ENCODE assay signal across 9 cellular contexts in the genomic region with DNA sequence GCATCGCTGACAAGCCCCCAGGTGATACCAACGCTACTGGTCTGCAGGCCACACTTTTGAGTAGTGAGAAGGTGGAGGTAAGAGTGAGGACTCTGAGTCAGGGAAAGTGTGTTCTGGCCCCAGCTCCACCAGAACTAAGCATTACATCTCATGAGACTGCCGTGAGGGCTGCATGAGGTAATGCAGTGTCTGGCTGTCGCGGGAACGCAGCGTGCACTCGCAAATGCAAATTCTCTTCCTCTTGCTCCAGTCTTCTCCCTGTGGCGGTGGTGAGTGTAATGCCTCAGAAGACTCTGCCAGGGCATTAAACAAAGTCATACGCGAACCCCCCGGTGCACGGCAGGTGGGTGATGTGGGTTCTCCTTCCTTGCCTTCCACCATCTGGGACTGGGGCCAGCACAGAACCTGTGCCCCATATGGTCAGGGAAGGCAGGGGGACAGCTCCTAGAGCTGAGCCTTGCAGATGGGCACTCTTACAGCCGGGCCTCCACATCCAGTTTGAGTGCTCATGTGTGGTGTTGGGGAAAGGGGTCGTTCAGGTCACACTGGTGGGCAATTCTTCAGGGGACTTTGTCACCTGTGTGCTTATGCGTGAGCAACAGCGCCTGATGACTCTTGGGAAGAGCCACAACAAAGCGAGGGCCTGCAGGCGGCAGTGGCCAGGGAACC.
A peak's percentile ranks its signal among the peaks of the same experiment; 100 is the strongest.
DNase-seq lines count a peak whose midpoint lies in the region; ATAC-seq and TF ChIP-seq lines count a peak whose summit lies in the region.
"Had no signal": no experiment of that assay in that cellular context is flagged by ENCODE, and none has a peak within 500 bp of the region (broad histone marks: within the 10 kb centered on the region; RNA-seq: fewer than 3 reads in every experiment).

No MANE protein-coding gene starts in this region.

- H4K5ac ChIP-seq in mesendoderm (ENCODE audit: low read length), result no peak overlapping the region

- intact Hi-C loops in gastrocnemius medialis (cut with DNase I; ENCODE audit: low total_unique reads), result no loop called here

- no peak for TF ChIP-seq POLR2A in gastrocnemius medialis (IDR thresholded peaks at IDR 0.05)

- no peak overlapping the region for H3K18ac ChIP-seq in mesendoderm (ENCODE audit: low read length)

- H2AK5ac ChIP-seq in mesendoderm (ENCODE audit: low read length), result no peak overlapping the region

- H3K4me2 ChIP-seq in mesendoderm (ENCODE audit: low read length), result no peak overlapping the region

- H2BK5ac ChIP-seq in mesendoderm (ENCODE audit: low read length), result no peak overlapping the region

- in situ Hi-C loops in GM13977 (cut with MboI; ENCODE audit: low pct_unique_long_range_greater_than_20kb, low sequenced_read_pairs, unreplicated experiment), result no loop called here
- in situ Hi-C loops in gastrocnemius medialis (cut with MboI; ENCODE audit: low sequenced_read_pairs in 4 of 4), result no loop called here

- TF ChIP-seq CTCF in GM13977 (IDR thresholded peaks at IDR 0.05; ENCODE audit: extremely low read depth, insufficient read depth, missing control alignments), result no peak
- TF ChIP-seq CTCF in gastrocnemius medialis (IDR thresholded peaks at IDR 0.05 in 4 of 5, conservative IDR thresholded peaks at IDR 0.05 in 1 of 5), result no peak

- ATAC-seq in GM21381 (IDR thresholded peaks at IDR 0.05; ENCODE audit: unreplicated experiment), result peak; percentile 79
- peak; percentile 78 for ATAC-seq in HG03565 (IDR thresholded peaks at IDR 0.05; ENCODE audit: unreplicated experiment)
- no peak for ATAC-seq in HG03108 (IDR thresholded peaks at IDR 0.05; ENCODE audit: unreplicated experiment)
- ATAC-seq in gastrocnemius medialis, result no peak

- peaks cover 4% of the 10 kb centered on the region for H3K79me1 ChIP-seq in mesendoderm (ENCODE audit: low read length)

- no peak overlapping the region for H2BK15ac ChIP-seq in mesendoderm (replicated peaks; ENCODE audit: low read depth)

- H3K36me3 ChIP-seq in mesendoderm (ENCODE audit: control insufficient read depth, insufficient read depth, low read length), result no peaks in the 10 kb centered on the region
- H3K36me3 ChIP-seq in gastrocnemius medialis, result no peaks in the 10 kb centered on the region
- H3K36me3 ChIP-seq in H7 (replicated peaks; ENCODE audit: control insufficient read depth, insufficient read depth, low read length), result no peaks in the 10 kb centered on the region

- H3K9me3 ChIP-seq in gastrocnemius medialis, result no peaks in the 10 kb centered on the region

- H3K56ac ChIP-seq in mesendoderm (ENCODE audit: low read length), result no peak overlapping the region

- H3K4ac ChIP-seq in mesendoderm (ENCODE audit: low read depth, low read length), result no peak overlapping the region

- H3K4me3 ChIP-seq in mesendoderm (ENCODE audit: low read length), result no peak overlapping the region
- no peak overlapping the region for H3K4me3 ChIP-seq in gastrocnemius medialis
- no peak overlapping the region for H3K4me3 ChIP-seq in H7 (ENCODE audit: insufficient read depth, low read depth, low read length)

- H3K9ac ChIP-seq in mesendoderm (ENCODE audit: low read length), result no peak overlapping the region

- H4K8ac ChIP-seq in mesendoderm (ENCODE audit: low read depth, low read length), result no peak overlapping the region

- no peak overlapping the region for H2BK120ac ChIP-seq in mesendoderm (ENCODE audit: low read depth, low read length)

- H3K4me1 ChIP-seq in mesendoderm (ENCODE audit: control insufficient read depth, low read depth, low read length), result no peaks in the 10 kb centered on the region
- H3K4me1 ChIP-seq in gastrocnemius medialis, result peaks cover 3 to 10% of the 10 kb centered on the region in 2 donors

- H3K79me2 ChIP-seq in mesendoderm (ENCODE audit: control insufficient read depth, insufficient read depth, low read length), result peaks cover 2% of the 10 kb centered on the region

- DNase-seq in GM13977 (ENCODE audit: low spot score) (peak; percentile 81), mesendoderm (no peak), NCI-H128 (lab: John Stamatoyannopoulos, UW; ENCODE audit: unreplicated experiment) (no peak), gastrocnemius medialis (no peak), H7 (no peak)
- DNase-seq: T-helper 1 cell had no signal

- WGBS in mesendoderm (ENCODE audit: extremely low coverage, insufficient coverage, low lambda C conversion rate), result no CpG with 5 or more reads among the region's 19 CpGs

- H3K27ac ChIP-seq in mesendoderm (ENCODE audit: low read depth, low read length) (no peak overlapping the region), gastrocnemius medialis (no peak overlapping the region)

- peak overlapping the region; percentile 24 for H3K23ac ChIP-seq in mesendoderm (ENCODE audit: low read length)

- H3K27me3 ChIP-seq in mesendoderm (ENCODE audit: insufficient read depth, low read length, poor library complexity) (no peaks in the 10 kb centered on the region), gastrocnemius medialis (no peaks in the 10 kb centered on the region), H7 (ENCODE audit: control insufficient read depth, insufficient read depth, low read length) (no peaks in the 10 kb centered on the region)

Comparison
In these comparisons a context has a peak if more than half of its experiments do, and no peak if none do; other contexts are left out.
1. ATAC-seq: peak in GM21381 (single experiment) and HG03565 (single experiment); none in HG03108 (single experiment) and gastrocnemius medialis (0 of 2).